In genomic region chr10:69317175-69318086, GRCh38 we compare ENCODE assay signal across 8 cellular contexts. TPM values are rescaled to one million over a fixed set of nuclear protein-coding genes. Genes with fewer than 3 reads are reported as not detected.
DNase-seq lines count a peak whose midpoint lies in the region; ATAC-seq and TF ChIP-seq lines count a peak whose summit lies in the region.

No MANE protein-coding gene starts in this region.

- H3K9me3 Mint-ChIP-seq in activated T-cell treated with anti-CD3 and anti-CD28 coated beads, Interleukin-2, amount 50 U/mL, for 4 hours, result no peaks in the 10 kb centered on the region
- no peaks in the 10 kb centered on the region for H3K9me3 Mint-ChIP-seq in T-helper 1 cell treated with Interleukin-12 subunit alpha and Interleukin-12 subunit beta and Interleukin-4 antibody, amounts not matched to agents 30 μg/mL and 1 μg/mL, for 36 hours

- peaks cover 37% of the 10 kb centered on the region for H3K4me1 Mint-ChIP-seq in activated T-cell treated with anti-CD3 and anti-CD28 coated beads, Interleukin-2, amount 50 U/mL, for 4 hours (ENCODE audit: low read depth)
- H3K4me1 Mint-ChIP-seq in T-helper 1 cell treated with Interleukin-12 subunit alpha and Interleukin-12 subunit beta and Interleukin-4 antibody, amounts not matched to agents 30 μg/mL and 1 μg/mL, for 36 hours (ENCODE audit: low read depth), result peaks cover 30% of the 10 kb centered on the region

- DNase-seq in activated T-cell treated with anti-CD3 and anti-CD28 coated beads, Interleukin-2, amount 50 U/mL, for 4 hours, result no peak
- DNase-seq in activated T-cell treated with anti-CD3 and anti-CD28 coated beads for 4 hours (no peak), fibroblast of lung (ENCODE audit: low read depth in 2 of 2) (no peak), retina (peak; percentile 29), SHP77 (lab: John Stamatoyannopoulos, UW) (no peak), sciatic nerve (ENCODE audit: low spot score) (no peak)

- no peak overlapping the region for H3K27ac ChIP-seq in fibroblast of lung (ENCODE audit: insufficient read depth, low read length)

- peaks cover 28% of the 10 kb centered on the region for H3K4me1 ChIP-seq in fibroblast of lung (ENCODE audit: control insufficient read depth, extremely low read depth, insufficient read depth, low read length)

- no peaks in the 10 kb centered on the region for H3K9me3 ChIP-seq in fibroblast of lung (ENCODE audit: control insufficient read depth, insufficient read depth, low read depth, low read length)

- H2AFZ ChIP-seq in fibroblast of lung (ENCODE audit: low read length), result peak overlapping the region; percentile 71

- H3K4me3 Mint-ChIP-seq in activated T-cell treated with anti-CD3 and anti-CD28 coated beads, Interleukin-2, amount 50 U/mL, for 4 hours, result peak overlapping the region; percentile 98
- H3K4me3 Mint-ChIP-seq in T-helper 1 cell treated with Interleukin-12 subunit alpha and Interleukin-12 subunit beta and Interleukin-4 antibody, amounts not matched to agents 30 μg/mL and 1 μg/mL, for 36 hours, result peak overlapping the region; percentile 76

- no peaks in the 10 kb centered on the region for H3K27me3 ChIP-seq in fibroblast of lung (ENCODE audit: control insufficient read depth, insufficient read depth, low read length)

- H3K9ac ChIP-seq in fibroblast of lung (ENCODE audit: insufficient read depth, low read length), result no peak overlapping the region

- no peaks in the 10 kb centered on the region for H4K20me1 ChIP-seq in fibroblast of lung (ENCODE audit: control insufficient read depth, extremely low read depth, insufficient read depth, low read length)

- H3K4me2 ChIP-seq in fibroblast of lung (ENCODE audit: extremely low read depth, insufficient read depth, low read length), result peak overlapping the region; percentile 81

- TF ChIP-seq CTCF in fibroblast of lung (conservative IDR thresholded peaks at IDR 0.05 in 1 of 2, IDR thresholded peaks at IDR 0.05 in 1 of 2; ENCODE audit: low read depth in 1 of 2, low read length in 2 of 2), result no peak

- no peak for ATAC-seq in activated T-cell treated with anti-CD3 and anti-CD28 coated beads, Interleukin-2, amount 50 U/mL, for 4 hours
- ATAC-seq in HG02884 (IDR thresholded peaks at IDR 0.05; ENCODE audit: unreplicated experiment), result peak; percentile 31
- no peak for ATAC-seq in sciatic nerve

- no peaks in the 10 kb centered on the region for H3K36me3 Mint-ChIP-seq in activated T-cell treated with anti-CD3 and anti-CD28 coated beads, Interleukin-2, amount 50 U/mL, for 4 hours (ENCODE audit: insufficient read depth)
- H3K36me3 Mint-ChIP-seq in T-helper 1 cell treated with Interleukin-12 subunit alpha and Interleukin-12 subunit beta and Interleukin-4 antibody, amounts not matched to agents 30 μg/mL and 1 μg/mL, for 36 hours (ENCODE audit: low read depth), result peaks cover 6% of the 10 kb centered on the region

- H3K36me3 ChIP-seq in fibroblast of lung (ENCODE audit: control insufficient read depth, insufficient read depth, low read length), result peaks cover 3% of the 10 kb centered on the region

- peak overlapping the region; percentile 74 for H3K27ac Mint-ChIP-seq in T-helper 1 cell treated with Interleukin-12 subunit alpha and Interleukin-12 subunit beta and Interleukin-4 antibody, amounts not matched to agents 30 μg/mL and 1 μg/mL, for 36 hours

- peak overlapping the region; percentile 39 to 94 (median 68) for H3K4me3 ChIP-seq in fibroblast of lung (replicated peaks in 1 of 4; ENCODE audit: control extremely low read depth in 1 of 4, insufficient read depth in 1 of 4, low read depth in 3 of 4, low read length in 4 of 4)

- intact Hi-C loops in sciatic nerve (cut with DNase I), result loop anchor here (2.0 kb wide), 1 partner anchor 73 kb away; no protein-coding TSS in a partner anchor

- no peaks in the 10 kb centered on the region for H3K27me3 Mint-ChIP-seq in activated T-cell treated with anti-CD3 and anti-CD28 coated beads, Interleukin-2, amount 50 U/mL, for 4 hours (ENCODE audit: low read depth)
- peaks cover 3% of the 10 kb centered on the region for H3K27me3 Mint-ChIP-seq in T-helper 1 cell treated with Interleukin-12 subunit alpha and Interleukin-12 subunit beta and Interleukin-4 antibody, amounts not matched to agents 30 μg/mL and 1 μg/mL, for 36 hours (ENCODE audit: low read depth)

- peaks cover 37% of the 10 kb centered on the region for H3K79me2 ChIP-seq in fibroblast of lung (ENCODE audit: control insufficient read depth, insufficient read depth, low read length)

RNA-seq across cellular contexts. Expression of gene HK1, which starts 39.1 kb away (rescaled TPM):
- total RNA-seq in activated T-cell treated with anti-CD3 and anti-CD28 coated beads, Interleukin-2, amount 50 U/mL, for 4 hours, result 100 to 1,000 TPM; 147 to 169 (median 165) TPM
- total RNA-seq in fibroblast of lung (106 and 172 TPM in 2 replicates), sciatic nerve (58.3 TPM)
- polyA plus RNA-seq in fibroblast of lung, result 60.6 and 86.2 TPM in 2 replicates
- polyA plus RNA-seq in fibroblast of lung (2012), result 99.0 and 147 TPM in 2 replicates
- 114 and 174 TPM in 2 replicates for polyA minus RNA-seq in fibroblast of lung (ENCODE audit: low replicate concordance)
